In genomic region chr7:36985866-36986402, GRCh38 we compare ENCODE assay signal across 13 cellular contexts.
A peak's percentile ranks its signal among the peaks of the same experiment; 100 is the strongest.
DNase-seq lines count a peak whose midpoint lies in the region; ATAC-seq and TF ChIP-seq lines count a peak whose summit lies in the region.
"Had no signal": no experiment of that assay in that cellular context is flagged by ENCODE, and none has a peak within 500 bp of the region (broad histone marks: within the 10 kb centered on the region; RNA-seq: fewer than 3 reads in every experiment).

No MANE protein-coding gene starts in this region.

- TF ChIP-seq CTCF in esophagus muscularis mucosa (IDR thresholded peaks at IDR 0.05): no peak
- no peak for TF ChIP-seq CTCF in spleen (IDR thresholded peaks at IDR 0.05 in 8 of 11, conservative IDR thresholded peaks at IDR 0.05 in 3 of 11)
- no peak for TF ChIP-seq CTCF in GM13976 (IDR thresholded peaks at IDR 0.05; ENCODE audit: borderline replicate concordance, control extremely low read depth, extremely low read depth, insufficient read depth, missing control alignments)

- WGBS in esophagus muscularis mucosa: 59% methylated on average over 13 of the region's 13 CpGs
- 90 to 94% (median 92%) methylated on average over 13 of the region's 13 CpGs for WGBS in spleen, 5 donors

- H3K4me1 ChIP-seq in esophagus muscularis mucosa: peaks cover 11 to 59% (median 49%) of the 10 kb centered on the region in 4 donors
- peaks cover 0 to 51% (median 30%) of the 10 kb centered on the region in 6 donors for H3K4me1 ChIP-seq in spleen
- H3K4me1 ChIP-seq: adrenal gland had no signal

- TF ChIP-seq POLR2A in esophagus muscularis mucosa (IDR thresholded peaks at IDR 0.05; ENCODE audit: low read depth) (no peak), spleen (IDR thresholded peaks at IDR 0.05) (no peak)

- no peak for ATAC-seq in GM18867 (IDR thresholded peaks at IDR 0.05; ENCODE audit: unreplicated experiment)

- DNase-seq in NCI-H1436 (lab: John Stamatoyannopoulos, UW) (peak; percentile 54), NCI-H1436 treated with DMSO at 0.1 percent for 48 hours (lab: John Stamatoyannopoulos, UW) (no peak), NCI-H82 (lab: John Stamatoyannopoulos, UW) (peak; percentile 89), esophagus muscularis mucosa (ENCODE audit: extremely low spot score) (no peak), spleen (no peak), GM13976 (ENCODE audit: low spot score) (no peak)
- DNase-seq in activated CD4-positive, alpha-beta T cell treated with anti-CD3 and anti-CD28 coated beads for 48 hours: no peak
- DNase-seq: 8988T, RPMI8226 had no signal

- intact Hi-C loops in esophagus muscularis mucosa (cut with DNase I): no loop called here
- intact Hi-C loops in spleen (cut with DNase I; ENCODE audit: low total_unique reads): no loop called here

- H3K36me3 ChIP-seq in esophagus muscularis mucosa (no peaks in the 10 kb centered on the region), spleen (no peaks in the 10 kb centered on the region)
- H3K36me3 ChIP-seq: adrenal gland had no signal

- peak overlapping the region; percentile 5 to 70 (median 46) for H3K27ac ChIP-seq in esophagus muscularis mucosa (replicated peaks in 1 of 4)
- no peak overlapping the region for H3K27ac ChIP-seq in spleen
- H3K27ac ChIP-seq: adrenal gland, hepatocyte had no signal

- H3K27me3 ChIP-seq in esophagus muscularis mucosa: no peaks in the 10 kb centered on the region
- H3K27me3 ChIP-seq in spleen (replicated peaks in 1 of 7): no peaks in the 10 kb centered on the region
- H3K27me3 ChIP-seq: adrenal gland, hepatocyte had no signal

- H3K9me3 ChIP-seq in esophagus muscularis mucosa (no peaks in the 10 kb centered on the region), spleen (no peaks in the 10 kb centered on the region)
- H3K9me3 ChIP-seq: adrenal gland had no signal

- in situ Hi-C loops in GM13976 (cut with MboI; ENCODE audit: low sequenced_read_pairs, unreplicated experiment): loop anchor here (25.0 kb wide), 1 partner anchor 201 kb away; no protein-coding TSS in a partner anchor

- no peak for TF ChIP-seq EP300 in esophagus muscularis mucosa (IDR thresholded peaks at IDR 0.05)

- H3K4me3 ChIP-seq in esophagus muscularis mucosa (peak overlapping the region; percentile 8 to 44 (median 29)), spleen (no peak overlapping the region)
- H3K4me3 ChIP-seq: adrenal gland, hepatocyte, lung had no signal

Comparison
In these comparisons a context has a peak if more than half of its experiments do, and no peak if none do; other contexts are left out.
1. DNase-seq: peak in NCI-H1436 (single experiment) and NCI-H82 (single experiment); none in NCI-H1436 treated with DMSO at 0.1 percent for 48 hours (single experiment), esophagus muscularis mucosa (single experiment), spleen (single experiment), GM13976 (single experiment) and activated CD4-positive, alpha-beta T cell treated with anti-CD3 and anti-CD28 coated beads for 48 hours (single experiment).
2. H3K27ac ChIP-seq: peak in esophagus muscularis mucosa (4 of 4); none in spleen (0 of 8).
3. H3K4me3 ChIP-seq: peak in esophagus muscularis mucosa (4 of 4); none in spleen (0 of 8).